34 cellular contexts compared by ENCODE assay signal in the genomic region with DNA sequence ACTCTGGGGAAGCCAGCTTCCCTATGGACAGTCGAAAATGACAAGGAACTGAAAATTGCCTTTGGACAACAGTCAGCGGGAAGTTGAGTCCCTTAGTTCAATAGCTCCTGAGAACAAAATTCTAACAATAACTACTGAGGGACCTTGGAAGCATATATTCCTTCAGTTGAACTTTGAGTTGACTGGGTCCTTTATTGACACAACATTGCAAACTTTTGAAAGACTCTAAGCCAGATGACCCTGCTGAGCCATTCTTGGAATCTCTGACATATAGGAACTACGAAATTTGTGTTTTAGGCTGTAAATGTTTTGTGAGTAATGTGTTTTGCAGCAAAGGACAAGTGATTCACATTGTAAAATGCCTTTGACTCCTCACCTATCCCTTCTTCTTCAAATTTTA.
"Had no signal": no experiment of that assay in that cellular context is flagged by ENCODE, and none has a peak within 500 bp of the region (broad histone marks: within the 10 kb centered on the region; RNA-seq: fewer than 3 reads in every experiment).

No MANE protein-coding gene starts in this region.

- FAIRE-seq: astrocyte, bronchial epithelial cell had no signal

- H3K27ac ChIP-seq: adrenal gland, ascending aorta, body of pancreas, brain microvascular endothelial cell, breast epithelium, cardiac muscle cell had no signal

- H3K9me3 ChIP-seq: adrenal gland, ascending aorta, body of pancreas, breast epithelium had no signal

- H3K36me3 ChIP-seq: adrenal gland, ascending aorta, brain microvascular endothelial cell, breast epithelium, cardiac muscle cell had no signal

- H3K4me3 ChIP-seq: adrenal gland, ascending aorta, body of pancreas, breast epithelium, cardiac muscle cell had no signal

- ATAC-seq: activated naive CD4-positive, alpha-beta T cell treated with anti-CD3 and anti-CD28 coated beads, Interleukin-2, amount 50 U/mL, for 72 hours; activated naive CD8-positive, alpha-beta T cell treated with anti-CD3 and anti-CD28 coated beads, Interleukin-2, amount 50 U/mL, for 24 hours; activated T-cell treated with anti-CD3 and anti-CD28 coated beads, Interleukin-2, amount 50 U/mL, for 4 hours; activated T-cell treated with anti-CD3 and anti-CD28 coated beads, Interleukin-2, amount 50 U/mL, for 72 hours; activated T-helper 17 cell treated with anti-CD3 and anti-CD28 coated beads, Interleukin-2, amount 50 U/mL, for 72 hours; body of pancreas had no signal

- H3K27me3 ChIP-seq: adrenal gland, ascending aorta, body of pancreas, brain microvascular endothelial cell, cardiac muscle cell had no signal

- H3K4me1 ChIP-seq: ascending aorta, body of pancreas, breast epithelium had no signal

- DNase-seq: activated effector memory CD4-positive, alpha-beta T cell treated with anti-CD3 and anti-CD28 coated beads, Interleukin-2, amount 50 U/mL, for 16 hours; activated effector memory CD4-positive, alpha-beta T cell treated with Interleukin-2 at 50 U/mL for 16 hours; activated gamma-delta T cell; activated gamma-delta T cell treated with Interleukin-2 at 50 U/mL for 16 hours; activated naive CD4-positive, alpha-beta T cell; activated naive CD4-positive, alpha-beta T cell treated with anti-CD3 and anti-CD28 coated beads for 36 hours; activated naive CD4-positive, alpha-beta T cell treated with anti-CD3 and anti-CD28 coated beads, Interleukin-2, amount 10 ng/mL, durations not matched to agents 7 days and 5 days; activated naive CD4-positive, alpha-beta T cell treated with anti-CD3 and anti-CD28 coated beads, Interleukin-2, amount 50 U/mL, for 16 hours; activated naive CD4-positive, alpha-beta T cell treated with Interleukin-2 at 50 U/mL for 16 hours; activated naive CD8-positive, alpha-beta T cell treated with anti-CD3 and anti-CD28 coated beads for 36 hours; activated naive CD8-positive, alpha-beta T cell treated with anti-CD3 and anti-CD28 coated beads, Interleukin-2, amount 10 ng/mL, durations not matched to agents 7 days and 5 days; activated naive CD8-positive, alpha-beta T cell treated with anti-CD3 and anti-CD28 coated beads, Interleukin-2, amount 50 U/mL, for 24 hours; activated T-cell treated with anti-CD3 and anti-CD28 coated beads, Interleukin-2, amount 50 U/mL, for 1 hour; activated T-cell treated with anti-CD3 and anti-CD28 coated beads, Interleukin-2, amount 50 U/mL, for 24 hours; activated T-cell treated with anti-CD3 and anti-CD28 coated beads, Interleukin-2, amount 50 U/mL, for 4 hours; activated T-cell treated with anti-CD3 and anti-CD28 coated beads, Interleukin-2, amount 50 U/mL, for 48 hours; activated T-cell treated with anti-CD3 and anti-CD28 coated beads, Interleukin-2, amount 50 U/mL, for 72 hours; adrenal gland; amniotic stem cell; amygdala; anterior cingulate cortex; aorta; body of pancreas; brain microvascular endothelial cell; caudate nucleus; central memory CD4-positive, alpha-beta T cell; cerebellar nuclear complex had no signal
